Comparison of ENCODE assay signal across 8 cellular contexts in genomic region chr3:46971151-46971550, GRCh38. TPM values are rescaled to one million over a fixed set of nuclear protein-coding genes. Genes with fewer than 3 reads are reported as not detected.
DNase-seq lines count a peak whose midpoint lies in the region; ATAC-seq, FAIRE-seq and TF ChIP-seq lines count a peak whose summit lies in the region.
"Had no signal": no experiment of that assay in that cellular context is flagged by ENCODE, and none has a peak within 500 bp of the region (broad histone marks: within the 10 kb centered on the region; RNA-seq: fewer than 3 reads in every experiment).

No MANE protein-coding gene starts in this region.

- FAIRE-seq in GM12891 (lab: Jason Lieb, UNC): no peak
- FAIRE-seq: colon had no signal

- peaks cover 87 to 89% (median 88%) of the 10 kb centered on the region in 3 donors for H3K4me1 Mint-ChIP-seq in T-cell

- ATAC-seq in T-cell (replicated peaks in 1 of 4) (no peak), HG03280 (IDR thresholded peaks at IDR 0.05; ENCODE audit: unreplicated experiment) (no peak), GM18861 (IDR thresholded peaks at IDR 0.05; ENCODE audit: unreplicated experiment) (no peak)

- no peak overlapping the region for H3K9ac ChIP-seq in rectal smooth muscle tissue (ENCODE audit: low read length)

- TF ChIP-seq POLR2A in GM12891 (IDR thresholded peaks at IDR 0.05; ENCODE audit: low read depth, low read length): no peak

- H3K9me3 Mint-ChIP-seq in T-cell: no peaks in the 10 kb centered on the region

- no peaks in the 10 kb centered on the region for H3K27me3 Mint-ChIP-seq in T-cell

- POLR2A ChIA-PET in T-cell (lab: Charles Lee): no interaction called here

- peak overlapping the region; percentile 79 to 84 for H3K27ac Mint-ChIP-seq in T-cell

- H3K27me3 ChIP-seq in left ventricle myocardium inferior (ENCODE audit: low read depth) (no peaks in the 10 kb centered on the region), rectal smooth muscle tissue (ENCODE audit: control insufficient read depth, insufficient read depth, low read length) (no peaks in the 10 kb centered on the region)

- H3K4me3 Mint-ChIP-seq in T-cell: peak overlapping the region; percentile 25 to 70 (median 57)

- H3K36me3 ChIP-seq in left ventricle myocardium inferior: peaks cover 5% of the 10 kb centered on the region
- H3K36me3 ChIP-seq in rectal smooth muscle tissue (ENCODE audit: control insufficient read depth, insufficient read depth, low read length): peaks cover 3% of the 10 kb centered on the region

- peaks cover 20% of the 10 kb centered on the region for H3K36me3 Mint-ChIP-seq in T-cell

- H3K9me3 ChIP-seq in left ventricle myocardium inferior (replicated peaks): no peaks in the 10 kb centered on the region

- DNase-seq in GM12891 (ENCODE audit: insufficient read length, low spot score) (no peak), T-cell (no peak), left ventricle myocardium inferior (no peak), NCI-H1092 (lab: John Stamatoyannopoulos, UW) (no peak)

- H3K4me3 ChIP-seq in left ventricle myocardium inferior (no peak overlapping the region), rectal smooth muscle tissue (ENCODE audit: low read length) (peak overlapping the region; percentile 2)

- intact Hi-C loops in left ventricle myocardium inferior (cut with micrococcal nuclease): no loop called here

- peaks cover 94% of the 10 kb centered on the region for H3K4me1 ChIP-seq in left ventricle myocardium inferior
- H3K4me1 ChIP-seq in rectal smooth muscle tissue (ENCODE audit: control insufficient read depth, insufficient read depth, low read length): peaks cover 12% of the 10 kb centered on the region

- CTCF ChIA-PET in T-cell (lab: Charles Lee): interaction anchor here in 1 of 2 donors (1.0 kb wide), 1 partner anchor 58 kb away, joined by 3 read pairs; no protein-coding TSS in a partner anchor

- H3K27ac ChIP-seq in left ventricle myocardium inferior (replicated peaks): peak overlapping the region; percentile 76
- no peak overlapping the region for H3K27ac ChIP-seq in rectal smooth muscle tissue (ENCODE audit: low read depth, low read length)

- TF ChIP-seq CTCF in left ventricle myocardium inferior (IDR thresholded peaks at IDR 0.05; ENCODE audit: borderline replicate concordance): no peak

TF ChIP-seq in GM12891, 5 proteins besides CTCF, POLR2A, EP300 and RAD21:
- TF ChIP-seq TAF1 (IDR thresholded peaks at IDR 0.05; ENCODE audit: low read depth, low read length) (no peak), SPI1 (IDR thresholded peaks at IDR 0.05; ENCODE audit: low read depth, low read length) (peak; percentile 9; the same call in 1 of the 2 replicates), PAX5 (IDR thresholded peaks at IDR 0.05; ENCODE audit: insufficient read depth, low read length, severe bottlenecking) (no peak), POU2F2 (IDR thresholded peaks at IDR 0.05; ENCODE audit: low read depth, low read length) (no peak), POLR2AphosphoS5 (IDR thresholded peaks at IDR 0.05; ENCODE audit: low read depth, low read length) (no peak)
TF ChIP-seq in GM12891: peak in this region for 1.

RNA-seq across cellular contexts. Expression of gene CCDC12, which starts 5.4 kb away (rescaled TPM):
- polyA plus RNA-seq in GM12891 (2012; ENCODE audit: low read depth, missing spikeins): 55.8 TPM
- 10 to 100 TPM; 66.5 to 78.4 (median 72.8) TPM for total RNA-seq in T-cell
- total RNA-seq in left ventricle myocardium inferior: 31.0 TPM

RNA-seq across cellular contexts. Expression of gene NBEAL2, which starts 8.3 kb away (rescaled TPM):
- 53.4 TPM for polyA plus RNA-seq in GM12891 (2012; ENCODE audit: low read depth, missing spikeins)
- 100 to 1,000 TPM; 141 to 206 (median 182) TPM for total RNA-seq in T-cell
- 12.6 TPM for total RNA-seq in left ventricle myocardium inferior

Comparison
In these comparisons a context has a peak if more than half of its experiments do, and no peak if none do; other contexts are left out.
1. RNA of gene NBEAL2, which starts 8.3 kb away (total RNA-seq): 141 to 206 TPM in T-cell; 12.6 TPM in left ventricle myocardium inferior (single experiment); every median in the first group is over 10 times any median in the second.